ENCODE assay signal across 22 cellular contexts in genomic region chr3:114660808-114661207, GRCh38.
DNase-seq lines count a peak whose midpoint lies in the region; ATAC-seq and TF ChIP-seq lines count a peak whose summit lies in the region.
"Had no signal": no experiment of that assay in that cellular context is flagged by ENCODE, and none has a peak within 500 bp of the region (broad histone marks: within the 10 kb centered on the region; RNA-seq: fewer than 3 reads in every experiment).

No MANE protein-coding gene starts in this region.

- no peak overlapping the region for H3K4me3 Mint-ChIP-seq in mesothelial cell of epicardium
- H3K4me3 Mint-ChIP-seq: activated B cell treated with CpG ODN at 0.5 μM for 24 hours; activated CD8-positive, alpha-beta T cell treated with anti-CD3 and anti-CD28 coated beads, Interleukin-2, amount 10 ng/mL, durations not matched to agents 7 days and 5 days; activated naive CD4-positive, alpha-beta T cell treated with anti-CD3 and anti-CD28 coated beads for 36 hours; activated T-cell treated with anti-CD3 and anti-CD28 coated beads, Interleukin-2, amount 50 U/mL, for 4 hours; natural killer cell treated with Interleukin-12 subunit alpha and Interleukin-12 subunit beta and Interleukin-15 and Interleukin-18, amount 100 ng/mL, for 72 hours; T-helper 2 cell treated with Interferon-gamma antibody and Interleukin-4, amounts not matched to agents 5 μg/mL and 100 μg/mL, for 36 hours had no signal

- H3K36me3 ChIP-seq in HAP-1 (replicated peaks) (no peaks in the 10 kb centered on the region; the same call in 1 of the 2 replicates), suprapubic skin (no peaks in the 10 kb centered on the region), A673 (ENCODE audit: insufficient read depth, low read length, poor library complexity, severe bottlenecking) (no peaks in the 10 kb centered on the region)
- H3K36me3 ChIP-seq: colonic mucosa, SJSA1 had no signal

- H3K27ac ChIP-seq in VCaP, result peak overlapping the region; percentile 75
- peak overlapping the region; percentile 84 for H3K27ac ChIP-seq in suprapubic skin
- H3K27ac ChIP-seq in A673 (ENCODE audit: low read depth, low read length, poor library complexity, severe bottlenecking), result no peak overlapping the region
- H3K27ac ChIP-seq: colonic mucosa, foreskin keratinocyte, SJSA1 had no signal

- H3K9me3 Mint-ChIP-seq in mesothelial cell of epicardium, result peaks cover 9% of the 10 kb centered on the region
- H3K9me3 Mint-ChIP-seq: natural killer cell treated with Interleukin-12 subunit alpha and Interleukin-12 subunit beta and Interleukin-15 and Interleukin-18, amount 100 ng/mL, for 72 hours had no signal

- intact Hi-C loops in A673 (cut with micrococcal nuclease; ENCODE audit: unreplicated experiment), result no loop called here

- TF ChIP-seq CTCF in VCaP (conservative IDR thresholded peaks at IDR 0.05) (no peak), mesothelial cell of epicardium (IDR thresholded peaks at IDR 0.05; ENCODE audit: unreplicated experiment) (no peak), suprapubic skin (IDR thresholded peaks at IDR 0.05) (no peak), A673 (conservative IDR thresholded peaks at IDR 0.05; ENCODE audit: low read depth, low read length) (no peak)

- BruUV-seq in A673 (replicated peaks; lab: Mats Ljungman, UMichigan), result no TSS peak

- ATAC-seq in HG03565 (IDR thresholded peaks at IDR 0.05; ENCODE audit: unreplicated experiment), result no peak
- ATAC-seq: activated CD8-positive, alpha-beta T cell treated with anti-CD3 and anti-CD28 coated beads, Interleukin-2, amount 10 ng/mL, durations not matched to agents 7 days and 5 days; activated T-cell treated with anti-CD3 and anti-CD28 coated beads, Interleukin-2, amount 50 U/mL, for 4 hours; foreskin keratinocyte; natural killer cell treated with Interleukin-12 subunit alpha and Interleukin-12 subunit beta and Interleukin-15 and Interleukin-18, amount 100 ng/mL, for 72 hours had no signal

- H3K4me1 ChIP-seq in HAP-1, result peaks cover 39% of the 10 kb centered on the region
- peaks cover 16% of the 10 kb centered on the region for H3K4me1 ChIP-seq in suprapubic skin
- H3K4me1 ChIP-seq in A673 (ENCODE audit: insufficient read depth, low read length, poor library complexity, severe bottlenecking), result no peaks in the 10 kb centered on the region
- H3K4me1 ChIP-seq: colonic mucosa had no signal

- WGBS in suprapubic skin, result 44% methylated on average over 1 of the region's 1 CpG

- no peak for TF ChIP-seq EP300 in suprapubic skin (IDR thresholded peaks at IDR 0.05)

- peaks cover 5% of the 10 kb centered on the region for H3K36me3 Mint-ChIP-seq in mesothelial cell of epicardium
- H3K36me3 Mint-ChIP-seq: natural killer cell treated with Interleukin-12 subunit alpha and Interleukin-12 subunit beta and Interleukin-15 and Interleukin-18, amount 100 ng/mL, for 72 hours had no signal

- H3K4me3 ChIP-seq in HAP-1, result no peak overlapping the region
- no peak overlapping the region for H3K4me3 ChIP-seq in suprapubic skin
- H3K4me3 ChIP-seq in A673 (ENCODE audit: low read depth, low read length, poor library complexity, severe bottlenecking), result no peak overlapping the region
- H3K4me3 ChIP-seq: colonic mucosa, SJSA1 had no signal

- POLR2A ChIA-PET in A673 (lab: Charles Lee; ENCODE audit: low non-redundant PET), result no interaction called here

- no peak for TF ChIP-seq POLR2A in suprapubic skin (IDR thresholded peaks at IDR 0.05)

- peak; percentile 81 to 100 for DNase-seq in HAP-1 (ENCODE audit: low spot score in 2 of 2)
- DNase-seq in mesothelial cell of epicardium (ENCODE audit: low spot score in 2 of 2, unreplicated experiment in 2 of 2), result no peak
- no peak for DNase-seq in suprapubic skin (ENCODE audit: low spot score in 2 of 2)
- DNase-seq in nucleus accumbens (lab: John Stamatoyannopoulos, UW), result no peak
- no peak for DNase-seq in A673 (ENCODE audit: low spot score)
- DNase-seq: activated B cell treated with CpG ODN at 0.5 μM for 24 hours; activated CD8-positive, alpha-beta T cell treated with anti-CD3 and anti-CD28 coated beads, Interleukin-2, amount 10 ng/mL, durations not matched to agents 7 days and 5 days; activated naive CD4-positive, alpha-beta T cell treated with anti-CD3 and anti-CD28 coated beads for 36 hours; activated T-cell treated with anti-CD3 and anti-CD28 coated beads, Interleukin-2, amount 50 U/mL, for 4 hours; COR-L47; foreskin keratinocyte; mesendoderm; NCI-H1436; NCI-H2171; NCI-H748 treated with DMSO at 0.1 percent for 48 hours; stimulated activated CD4-positive, alpha-beta T cell treated with anti-CD3 and anti-CD28 coated beads, Interleukin-12 subunit alpha, Interleukin-12 subunit beta, amount 100 ng/mL, for 4 hours had no signal

- no peaks in the 10 kb centered on the region for H3K27me3 Mint-ChIP-seq in mesothelial cell of epicardium (ENCODE audit: low read depth)
- H3K27me3 Mint-ChIP-seq: activated B cell treated with CpG ODN at 0.5 μM for 24 hours; natural killer cell treated with Interleukin-12 subunit alpha and Interleukin-12 subunit beta and Interleukin-15 and Interleukin-18, amount 100 ng/mL, for 72 hours had no signal

- H3K27ac Mint-ChIP-seq in mesothelial cell of epicardium, result peak overlapping the region; percentile 3
- H3K27ac Mint-ChIP-seq: activated B cell treated with CpG ODN at 0.5 μM for 24 hours; activated CD8-positive, alpha-beta T cell treated with anti-CD3 and anti-CD28 coated beads, Interleukin-2, amount 10 ng/mL, durations not matched to agents 7 days and 5 days; activated naive CD4-positive, alpha-beta T cell treated with anti-CD3 and anti-CD28 coated beads for 36 hours; natural killer cell treated with Interleukin-12 subunit alpha and Interleukin-12 subunit beta and Interleukin-15 and Interleukin-18, amount 100 ng/mL, for 72 hours; T-helper 2 cell treated with Interferon-gamma antibody and Interleukin-4, amounts not matched to agents 5 μg/mL and 100 μg/mL, for 36 hours had no signal

- in situ Hi-C loops in HAP-1 (cut with MboI; ENCODE audit: low sequenced_read_pairs), result no loop called here

- H3K27me3 ChIP-seq in HAP-1 (ENCODE audit: low read depth), result no peaks in the 10 kb centered on the region
- no peaks in the 10 kb centered on the region for H3K27me3 ChIP-seq in suprapubic skin
- no peaks in the 10 kb centered on the region for H3K27me3 ChIP-seq in A673 (replicated peaks; ENCODE audit: insufficient read depth, low read depth, low read length, poor library complexity)
- H3K27me3 ChIP-seq: colonic mucosa, foreskin keratinocyte, SJSA1 had no signal

- H3K4me1 Mint-ChIP-seq in mesothelial cell of epicardium, result peaks cover 15% of the 10 kb centered on the region

- CTCF ChIA-PET in A673 (lab: Charles Lee), result no interaction called here

- H3K9me3 ChIP-seq in HAP-1 (no peaks in the 10 kb centered on the region; the same call in 1 of the 2 replicates), suprapubic skin (no peaks in the 10 kb centered on the region), A673 (ENCODE audit: low read depth, low read length, poor library complexity, severe bottlenecking) (no peaks in the 10 kb centered on the region)
- H3K9me3 ChIP-seq: colonic mucosa, SJSA1 had no signal

Comparison
In these comparisons a context has a peak if more than half of its experiments do, and no peak if none do; other contexts are left out.
1. DNase-seq: peak in HAP-1 (2 of 2); none in mesothelial cell of epicardium (0 of 2), suprapubic skin (0 of 2), nucleus accumbens (0 of 56) and A673 (single experiment).